Comparison of ENCODE assay signal across 20 cellular contexts in genomic region chr2:66240284-66240683, GRCh38.
DNase-seq lines count a peak whose midpoint lies in the region; ATAC-seq and TF ChIP-seq lines count a peak whose summit lies in the region.
"Had no signal": no experiment of that assay in that cellular context is flagged by ENCODE, and none has a peak within 500 bp of the region (broad histone marks: within the 10 kb centered on the region; RNA-seq: fewer than 3 reads in every experiment).

No MANE protein-coding gene starts in this region.

- no peak overlapping the region for H3K9ac ChIP-seq in BLaER1

- TF ChIP-seq POLR2A in GM18505 (IDR thresholded peaks at IDR 0.05; ENCODE audit: borderline replicate concordance, extremely low read depth, insufficient read depth, insufficient read length): no peak

- in situ Hi-C loops in astrocyte of the cerebellum (cut with HindIII; ENCODE audit: low sequenced_read_pairs): no loop called here

- no peaks in the 10 kb centered on the region for H3K36me3 ChIP-seq in BLaER1
- H3K36me3 ChIP-seq: cardiac muscle cell, pancreas had no signal

- H3K4me3 ChIP-seq in BLaER1 (no peak overlapping the region), astrocyte of the cerebellum (ENCODE audit: low read depth, low read length) (no peak overlapping the region), right cardiac atrium (ENCODE audit: low read length) (no peak overlapping the region)
- H3K4me3 ChIP-seq: cardiac muscle cell, pancreas had no signal

- ATAC-seq in right cardiac atrium (peak in 1 of 2 donors; percentile 70), sciatic nerve (peak; percentile 78), GM18505 (IDR thresholded peaks at IDR 0.05; ENCODE audit: unreplicated experiment) (no peak), GM18909 (IDR thresholded peaks at IDR 0.05; ENCODE audit: poor library complexity, unreplicated experiment) (no peak), esophagus mucosa (no peak)
- ATAC-seq: CD8-positive, alpha-beta T cell had no signal

- no peak for TF ChIP-seq CTCF in astrocyte of the cerebellum (IDR thresholded peaks at IDR 0.05; ENCODE audit: low read depth, low read length, missing control alignments)

- peaks cover 54% of the 10 kb centered on the region for H3K4me1 ChIP-seq in BLaER1
- H3K4me1 ChIP-seq in right cardiac atrium (ENCODE audit: control insufficient read depth, insufficient read depth, low read length): no peaks in the 10 kb centered on the region

- H3K27ac ChIP-seq in BLaER1: no peak overlapping the region
- H3K27ac ChIP-seq in right cardiac atrium (ENCODE audit: low read length): peak overlapping the region; percentile 29
- H3K27ac ChIP-seq: cardiac muscle cell, epithelial cell of prostate, pancreas had no signal

- H3K27me3 ChIP-seq in BLaER1: no peaks in the 10 kb centered on the region
- no peaks in the 10 kb centered on the region for H3K27me3 ChIP-seq in right cardiac atrium (ENCODE audit: control insufficient read depth, insufficient read depth)
- H3K27me3 ChIP-seq: cardiac muscle cell, pancreas had no signal

- no peaks in the 10 kb centered on the region for H4K20me1 ChIP-seq in BLaER1

- 34% methylated on average over 3 of the region's 3 CpGs for WGBS in right cardiac atrium

- intact Hi-C loops in right cardiac atrium (cut with DNase I) (no loop called here), sciatic nerve (cut with DNase I) (no loop called here)

- DNase-seq in astrocyte of the cerebellum (ENCODE audit: low read depth): peak; percentile 36
- no peak for DNase-seq in right cardiac atrium
- no peak for DNase-seq in sciatic nerve (ENCODE audit: low spot score)
- no peak for DNase-seq in activated T-cell treated with anti-CD3 and anti-CD28 coated beads for 4 hours
- DNase-seq: activated CD4-positive, alpha-beta T cell treated with anti-CD3 and anti-CD28 coated beads for 1 hour; activated naive CD8-positive, alpha-beta T cell treated with anti-CD3 and anti-CD28 coated beads for 36 hours; CD8-positive, alpha-beta T cell; dorsolateral prefrontal cortex; glutamatergic neuron; naive B cell; NCI-H2081; pancreas; stimulated activated CD8-positive, alpha-beta memory T cell treated with anti-CD3 and anti-CD28 coated beads, Interleukin-4, amount 100 ng/mL, for 48 hours; SW 1271 had no signal

- H3K9me3 ChIP-seq in BLaER1 (no peaks in the 10 kb centered on the region), right cardiac atrium (ENCODE audit: control insufficient read depth, low read length) (no peaks in the 10 kb centered on the region)
- H3K9me3 ChIP-seq: pancreas had no signal

- H3K4me2 ChIP-seq in BLaER1: peak overlapping the region; percentile 61
